ENCODE assay signal across 2 cellular contexts in the genomic region with DNA sequence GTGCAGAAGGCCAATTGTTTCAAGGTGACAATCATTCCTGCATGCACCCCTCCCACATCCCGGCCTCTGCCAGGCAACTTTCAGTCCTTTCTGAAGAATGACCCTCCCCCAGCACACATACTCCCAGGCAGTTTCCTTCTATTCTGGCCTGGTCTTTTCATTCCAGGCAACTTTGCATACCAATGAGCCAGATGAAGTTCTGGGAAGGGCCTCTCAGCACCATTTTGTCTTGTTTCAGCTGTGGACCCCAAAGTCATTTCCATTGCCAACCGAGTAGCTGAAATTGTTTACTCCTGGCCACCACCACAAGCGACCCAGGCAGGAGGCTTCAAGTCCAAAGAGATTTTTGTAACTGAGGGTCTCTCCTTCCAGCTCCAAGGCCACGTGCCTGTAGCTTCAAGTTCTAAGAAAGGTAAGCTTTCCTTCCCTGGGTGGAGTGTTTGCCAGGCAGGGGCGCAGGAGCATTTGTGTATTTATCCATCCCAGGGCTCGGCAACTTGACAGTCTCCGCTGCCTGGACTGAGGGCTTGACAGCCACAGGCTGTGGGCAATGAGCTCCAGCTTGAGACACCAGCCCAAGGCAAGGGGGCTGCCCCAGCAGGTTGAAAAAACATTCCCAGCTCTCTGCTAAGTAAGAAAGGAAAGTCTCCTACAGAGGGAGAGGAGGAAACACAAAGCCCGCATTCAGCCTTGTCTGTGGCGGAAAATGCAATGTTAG.
TF ChIP-seq lines count a peak whose summit lies in the region.

No MANE protein-coding gene starts in this region.

TF ChIP-seq in GM23338, 12 proteins besides CTCF, POLR2A, EP300 and RAD21 (continued from another document and continues in another):
- TF ChIP-seq, protein P1, sequence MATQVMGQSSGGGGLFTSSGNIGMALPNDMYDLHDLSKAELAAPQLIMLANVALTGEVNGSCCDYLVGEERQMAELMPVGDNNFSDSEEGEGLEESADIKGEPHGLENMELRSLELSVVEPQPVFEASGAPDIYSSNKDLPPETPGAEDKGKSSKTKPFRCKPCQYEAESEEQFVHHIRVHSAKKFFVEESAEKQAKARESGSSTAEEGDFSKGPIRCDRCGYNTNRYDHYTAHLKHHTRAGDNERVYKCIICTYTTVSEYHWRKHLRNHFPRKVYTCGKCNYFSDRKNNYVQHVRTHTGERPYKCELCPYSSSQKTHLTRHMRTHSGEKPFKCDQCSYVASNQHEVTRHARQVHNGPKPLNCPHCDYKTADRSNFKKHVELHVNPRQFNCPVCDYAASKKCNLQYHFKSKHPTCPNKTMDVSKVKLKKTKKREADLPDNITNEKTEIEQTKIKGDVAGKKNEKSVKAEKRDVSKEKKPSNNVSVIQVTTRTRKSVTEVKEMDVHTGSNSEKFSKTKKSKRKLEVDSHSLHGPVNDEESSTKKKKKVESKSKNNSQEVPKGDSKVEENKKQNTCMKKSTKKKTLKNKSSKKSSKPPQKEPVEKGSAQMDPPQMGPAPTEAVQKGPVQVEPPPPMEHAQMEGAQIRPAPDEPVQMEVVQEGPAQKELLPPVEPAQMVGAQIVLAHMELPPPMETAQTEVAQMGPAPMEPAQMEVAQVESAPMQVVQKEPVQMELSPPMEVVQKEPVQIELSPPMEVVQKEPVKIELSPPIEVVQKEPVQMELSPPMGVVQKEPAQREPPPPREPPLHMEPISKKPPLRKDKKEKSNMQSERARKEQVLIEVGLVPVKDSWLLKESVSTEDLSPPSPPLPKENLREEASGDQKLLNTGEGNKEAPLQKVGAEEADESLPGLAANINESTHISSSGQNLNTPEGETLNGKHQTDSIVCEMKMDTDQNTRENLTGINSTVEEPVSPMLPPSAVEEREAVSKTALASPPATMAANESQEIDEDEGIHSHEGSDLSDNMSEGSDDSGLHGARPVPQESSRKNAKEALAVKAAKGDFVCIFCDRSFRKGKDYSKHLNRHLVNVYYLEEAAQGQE (IDR thresholded peaks at IDR 0.05; ENCODE audit: unreplicated experiment), result no peak
- no peak for TF ChIP-seq JUNB (IDR thresholded peaks at IDR 0.05; ENCODE audit: unreplicated experiment)
- TF ChIP-seq, protein P2, sequence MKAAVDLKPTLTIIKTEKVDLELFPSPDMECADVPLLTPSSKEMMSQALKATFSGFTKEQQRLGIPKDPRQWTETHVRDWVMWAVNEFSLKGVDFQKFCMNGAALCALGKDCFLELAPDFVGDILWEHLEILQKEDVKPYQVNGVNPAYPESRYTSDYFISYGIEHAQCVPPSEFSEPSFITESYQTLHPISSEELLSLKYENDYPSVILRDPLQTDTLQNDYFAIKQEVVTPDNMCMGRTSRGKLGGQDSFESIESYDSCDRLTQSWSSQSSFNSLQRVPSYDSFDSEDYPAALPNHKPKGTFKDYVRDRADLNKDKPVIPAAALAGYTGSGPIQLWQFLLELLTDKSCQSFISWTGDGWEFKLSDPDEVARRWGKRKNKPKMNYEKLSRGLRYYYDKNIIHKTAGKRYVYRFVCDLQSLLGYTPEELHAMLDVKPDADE (IDR thresholded peaks at IDR 0.05), result no peak
- peak; percentile 79; the same call in 1 of the 2 replicates for TF ChIP-seq ZNF114 (CRISPR knock-in tag; IDR thresholded peaks at IDR 0.05)
- no peak for TF ChIP-seq STAT1 (IDR thresholded peaks at IDR 0.05; ENCODE audit: unreplicated experiment)
- TF ChIP-seq NANOG (IDR thresholded peaks at IDR 0.05; ENCODE audit: borderline replicate concordance), result no peak
- TF ChIP-seq EZH2phosphoT487 (IDR thresholded peaks at IDR 0.05; ENCODE audit: unreplicated experiment), result no peak
- TF ChIP-seq CREB1 (CRISPR knock-in tag; IDR thresholded peaks at IDR 0.05; ENCODE audit: low read depth), result no peak
- TF ChIP-seq ZNF331 (CRISPR knock-in tag; IDR thresholded peaks at IDR 0.05; ENCODE audit: low read depth), result no peak

TF ChIP-seq in SK-N-SH treated with all-trans-retinoic acid at 6 μM for 48 hours, 23 proteins besides CTCF, POLR2A, EP300 and RAD21 (continued from another document):
- TF ChIP-seq, protein P3, sequence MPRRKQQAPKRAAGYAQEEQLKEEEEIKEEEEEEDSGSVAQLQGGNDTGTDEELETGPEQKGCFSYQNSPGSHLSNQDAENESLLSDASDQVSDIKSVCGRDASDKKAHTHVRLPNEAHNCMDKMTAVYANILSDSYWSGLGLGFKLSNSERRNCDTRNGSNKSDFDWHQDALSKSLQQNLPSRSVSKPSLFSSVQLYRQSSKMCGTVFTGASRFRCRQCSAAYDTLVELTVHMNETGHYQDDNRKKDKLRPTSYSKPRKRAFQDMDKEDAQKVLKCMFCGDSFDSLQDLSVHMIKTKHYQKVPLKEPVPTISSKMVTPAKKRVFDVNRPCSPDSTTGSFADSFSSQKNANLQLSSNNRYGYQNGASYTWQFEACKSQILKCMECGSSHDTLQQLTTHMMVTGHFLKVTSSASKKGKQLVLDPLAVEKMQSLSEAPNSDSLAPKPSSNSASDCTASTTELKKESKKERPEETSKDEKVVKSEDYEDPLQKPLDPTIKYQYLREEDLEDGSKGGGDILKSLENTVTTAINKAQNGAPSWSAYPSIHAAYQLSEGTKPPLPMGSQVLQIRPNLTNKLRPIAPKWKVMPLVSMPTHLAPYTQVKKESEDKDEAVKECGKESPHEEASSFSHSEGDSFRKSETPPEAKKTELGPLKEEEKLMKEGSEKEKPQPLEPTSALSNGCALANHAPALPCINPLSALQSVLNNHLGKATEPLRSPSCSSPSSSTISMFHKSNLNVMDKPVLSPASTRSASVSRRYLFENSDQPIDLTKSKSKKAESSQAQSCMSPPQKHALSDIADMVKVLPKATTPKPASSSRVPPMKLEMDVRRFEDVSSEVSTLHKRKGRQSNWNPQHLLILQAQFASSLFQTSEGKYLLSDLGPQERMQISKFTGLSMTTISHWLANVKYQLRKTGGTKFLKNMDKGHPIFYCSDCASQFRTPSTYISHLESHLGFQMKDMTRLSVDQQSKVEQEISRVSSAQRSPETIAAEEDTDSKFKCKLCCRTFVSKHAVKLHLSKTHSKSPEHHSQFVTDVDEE (CRISPR knock-in tag; IDR thresholded peaks at IDR 0.05), result no peak
- TF ChIP-seq SNAI2 (CRISPR knock-in tag; IDR thresholded peaks at IDR 0.05), result no peak
- no peak for TF ChIP-seq ESRRG (CRISPR knock-in tag; IDR thresholded peaks at IDR 0.05)
- no peak for TF ChIP-seq TOX (CRISPR knock-in tag; IDR thresholded peaks at IDR 0.05; ENCODE audit: borderline replicate concordance)
- no peak for TF ChIP-seq ZNF8 (CRISPR knock-in tag; IDR thresholded peaks at IDR 0.05)
- no peak for TF ChIP-seq ZC3H10 (CRISPR knock-in tag; IDR thresholded peaks at IDR 0.05)
- no peak for TF ChIP-seq BACH2 (CRISPR knock-in tag; IDR thresholded peaks at IDR 0.05; ENCODE audit: borderline replicate concordance)
- TF ChIP-seq ZFP3 (CRISPR knock-in tag; IDR thresholded peaks at IDR 0.05), result no peak
- TF ChIP-seq OSR1 (CRISPR knock-in tag; IDR thresholded peaks at IDR 0.05), result no peak
- TF ChIP-seq ZNF565 (CRISPR knock-in tag; conservative IDR thresholded peaks at IDR 0.05; ENCODE audit: low read depth), result no peak
- no peak for TF ChIP-seq TCF4 (CRISPR knock-in tag; IDR thresholded peaks at IDR 0.05; ENCODE audit: borderline replicate concordance)
- TF ChIP-seq ARNTL (CRISPR knock-in tag; IDR thresholded peaks at IDR 0.05; ENCODE audit: borderline replicate concordance, low read depth), result no peak
- no peak for TF ChIP-seq ZFP30 (CRISPR knock-in tag; IDR thresholded peaks at IDR 0.05)
- TF ChIP-seq, protein P4, sequence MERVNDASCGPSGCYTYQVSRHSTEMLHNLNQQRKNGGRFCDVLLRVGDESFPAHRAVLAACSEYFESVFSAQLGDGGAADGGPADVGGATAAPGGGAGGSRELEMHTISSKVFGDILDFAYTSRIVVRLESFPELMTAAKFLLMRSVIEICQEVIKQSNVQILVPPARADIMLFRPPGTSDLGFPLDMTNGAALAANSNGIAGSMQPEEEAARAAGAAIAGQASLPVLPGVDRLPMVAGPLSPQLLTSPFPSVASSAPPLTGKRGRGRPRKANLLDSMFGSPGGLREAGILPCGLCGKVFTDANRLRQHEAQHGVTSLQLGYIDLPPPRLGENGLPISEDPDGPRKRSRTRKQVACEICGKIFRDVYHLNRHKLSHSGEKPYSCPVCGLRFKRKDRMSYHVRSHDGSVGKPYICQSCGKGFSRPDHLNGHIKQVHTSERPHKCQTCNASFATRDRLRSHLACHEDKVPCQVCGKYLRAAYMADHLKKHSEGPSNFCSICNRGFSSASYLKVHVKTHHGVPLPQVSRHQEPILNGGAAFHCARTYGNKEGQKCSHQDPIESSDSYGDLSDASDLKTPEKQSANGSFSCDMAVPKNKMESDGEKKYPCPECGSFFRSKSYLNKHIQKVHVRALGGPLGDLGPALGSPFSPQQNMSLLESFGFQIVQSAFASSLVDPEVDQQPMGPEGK (CRISPR knock-in tag; IDR thresholded peaks at IDR 0.05; ENCODE audit: borderline replicate concordance), result no peak
- TF ChIP-seq, protein P5, sequence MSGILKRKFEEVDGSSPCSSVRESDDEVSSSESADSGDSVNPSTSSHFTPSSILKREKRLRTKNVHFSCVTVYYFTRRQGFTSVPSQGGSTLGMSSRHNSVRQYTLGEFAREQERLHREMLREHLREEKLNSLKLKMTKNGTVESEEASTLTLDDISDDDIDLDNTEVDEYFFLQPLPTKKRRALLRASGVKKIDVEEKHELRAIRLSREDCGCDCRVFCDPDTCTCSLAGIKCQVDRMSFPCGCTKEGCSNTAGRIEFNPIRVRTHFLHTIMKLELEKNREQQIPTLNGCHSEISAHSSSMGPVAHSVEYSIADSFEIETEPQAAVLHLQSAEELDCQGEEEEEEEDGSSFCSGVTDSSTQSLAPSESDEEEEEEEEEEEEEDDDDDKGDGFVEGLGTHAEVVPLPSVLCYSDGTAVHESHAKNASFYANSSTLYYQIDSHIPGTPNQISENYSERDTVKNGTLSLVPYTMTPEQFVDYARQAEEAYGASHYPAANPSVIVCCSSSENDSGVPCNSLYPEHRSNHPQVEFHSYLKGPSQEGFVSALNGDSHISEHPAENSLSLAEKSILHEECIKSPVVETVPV (CRISPR knock-in tag; IDR thresholded peaks at IDR 0.05), result no peak
- no peak for TF ChIP-seq ZNF70 (CRISPR knock-in tag; IDR thresholded peaks at IDR 0.05)
- TF ChIP-seq, protein P6, sequence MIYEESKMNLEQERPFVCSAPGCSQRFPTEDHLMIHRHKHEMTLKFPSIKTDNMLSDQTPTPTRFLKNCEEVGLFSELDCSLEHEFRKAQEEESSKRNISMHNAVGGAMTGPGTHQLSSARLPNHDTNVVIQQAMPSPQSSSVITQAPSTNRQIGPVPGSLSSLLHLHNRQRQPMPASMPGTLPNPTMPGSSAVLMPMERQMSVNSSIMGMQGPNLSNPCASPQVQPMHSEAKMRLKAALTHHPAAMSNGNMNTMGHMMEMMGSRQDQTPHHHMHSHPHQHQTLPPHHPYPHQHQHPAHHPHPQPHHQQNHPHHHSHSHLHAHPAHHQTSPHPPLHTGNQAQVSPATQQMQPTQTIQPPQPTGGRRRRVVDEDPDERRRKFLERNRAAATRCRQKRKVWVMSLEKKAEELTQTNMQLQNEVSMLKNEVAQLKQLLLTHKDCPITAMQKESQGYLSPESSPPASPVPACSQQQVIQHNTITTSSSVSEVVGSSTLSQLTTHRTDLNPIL (CRISPR knock-in tag; IDR thresholded peaks at IDR 0.05; ENCODE audit: low read depth), result no peak
- no peak for TF ChIP-seq PPARA (CRISPR knock-in tag; IDR thresholded peaks at IDR 0.05; ENCODE audit: borderline replicate concordance)
